In the genomic region with DNA sequence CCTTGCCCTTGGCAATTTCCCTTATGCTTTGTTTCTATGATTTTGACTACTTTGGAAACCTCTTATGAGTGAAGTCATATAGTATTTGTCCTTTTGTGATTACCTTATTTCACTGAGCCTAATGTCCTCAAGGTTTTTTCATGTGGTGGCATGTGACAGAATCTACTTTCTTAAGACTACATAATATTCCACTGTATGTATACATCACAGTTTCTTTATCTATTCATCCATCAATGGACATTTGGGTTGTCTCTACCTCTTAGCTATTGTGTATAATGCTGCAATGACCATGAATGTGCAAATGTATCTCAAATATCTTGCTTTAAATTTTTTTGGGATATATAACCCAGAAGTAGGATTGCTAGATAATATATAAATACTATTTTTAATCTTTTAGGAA, we compare ENCODE assay signal across 10 cellular contexts.
"Had no signal": no experiment of that assay in that cellular context is flagged by ENCODE, and none has a peak within 500 bp of the region (broad histone marks: within the 10 kb centered on the region; RNA-seq: fewer than 3 reads in every experiment).

No MANE protein-coding gene starts in this region.

- FAIRE-seq: H1, H54, HepG2 had no signal

- H3K9ac ChIP-seq: KMS-11 had no signal

- H3K4me3 ChIP-seq: GM23338 had no signal

- ATAC-seq: GM23338, HCT116, HepG2 had no signal

- H3K27ac ChIP-seq: HL-60, KMS-11 had no signal

- H2AFZ ChIP-seq: GM23338 had no signal

- H3K4me2 ChIP-seq: GM23338, KMS-11 had no signal

- DNase-seq: H9, HFFc6, KBM-7 had no signal
